Comparison of ENCODE assay signal across 10 cellular contexts in the genomic region with DNA sequence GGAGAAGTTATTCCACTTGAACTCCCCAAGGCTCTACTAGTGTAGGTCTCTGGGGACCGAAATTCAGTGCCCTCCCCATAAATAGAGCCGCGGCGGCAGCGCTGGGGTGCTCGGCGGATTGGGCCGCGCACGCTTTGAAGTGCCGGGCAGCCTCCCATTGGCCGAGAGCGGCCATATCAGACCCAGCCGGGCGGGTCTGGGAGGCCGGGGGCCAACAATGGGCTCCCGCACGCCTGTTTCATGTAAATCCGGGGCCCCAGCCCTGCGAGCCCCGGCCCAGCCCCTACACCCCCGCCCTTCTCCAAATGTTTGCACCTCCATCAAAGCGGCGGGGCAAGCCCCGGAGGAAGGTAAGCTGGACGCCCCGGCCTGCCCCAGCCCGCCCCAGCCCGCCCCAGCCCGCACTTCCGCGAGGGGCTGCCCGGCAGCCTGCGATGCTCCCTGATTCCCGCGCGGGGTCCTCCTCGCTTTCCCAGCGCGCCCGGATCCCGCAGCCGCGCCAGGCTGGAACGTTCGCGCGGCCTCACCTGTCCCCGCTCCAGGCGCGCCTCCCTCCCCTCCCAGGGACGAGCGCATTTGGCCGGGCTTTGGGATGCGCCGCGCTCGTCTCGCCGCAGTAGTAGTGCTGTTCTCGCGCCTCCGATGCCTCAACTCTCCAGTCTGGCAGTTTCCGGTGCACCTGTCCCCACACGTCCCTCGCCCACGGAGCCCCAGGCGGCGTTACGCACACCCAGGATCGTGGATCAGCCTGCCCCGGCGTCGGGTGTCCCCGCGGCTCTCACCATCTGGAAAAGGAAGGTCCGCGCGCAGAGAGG. TPM values are rescaled to one million over a fixed set of nuclear protein-coding genes. Genes with fewer than 3 reads are reported as not detected.
DNase-seq lines count a peak whose midpoint lies in the region; ATAC-seq and TF ChIP-seq lines count a peak whose summit lies in the region.
"Had no signal": no experiment of that assay in that cellular context is flagged by ENCODE, and none has a peak within 500 bp of the region (broad histone marks: within the 10 kb centered on the region; RNA-seq: fewer than 3 reads in every experiment).

A gene with protein sequence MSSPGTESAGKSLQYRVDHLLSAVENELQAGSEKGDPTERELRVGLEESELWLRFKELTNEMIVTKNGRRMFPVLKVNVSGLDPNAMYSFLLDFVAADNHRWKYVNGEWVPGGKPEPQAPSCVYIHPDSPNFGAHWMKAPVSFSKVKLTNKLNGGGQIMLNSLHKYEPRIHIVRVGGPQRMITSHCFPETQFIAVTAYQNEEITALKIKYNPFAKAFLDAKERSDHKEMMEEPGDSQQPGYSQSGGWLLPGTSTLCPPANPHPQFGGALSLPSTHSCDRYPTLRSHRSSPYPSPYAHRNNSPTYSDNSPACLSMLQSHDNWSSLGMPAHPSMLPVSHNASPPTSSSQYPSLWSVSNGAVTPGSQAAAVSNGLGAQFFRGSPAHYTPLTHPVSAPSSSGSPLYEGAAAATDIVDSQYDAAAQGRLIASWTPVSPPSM (minus strand): TSS at position 51 of the 815 bp plus-strand sequence. CDS start 260 bp downstream, outside the sequence.

- intact Hi-C loops in aorta (cut with DNase I) = no loop called here

- peaks cover 7% of the 10 kb centered on the region for H3K4me1 Mint-ChIP-seq in central memory CD8-positive, alpha-beta T cell
- peaks cover 6% of the 10 kb centered on the region for H3K4me1 Mint-ChIP-seq in neural crest cell

- H3K4me3 Mint-ChIP-seq in central memory CD8-positive, alpha-beta T cell = peak within 1 kb of the TSS; percentile 75
- H3K4me3 Mint-ChIP-seq in neural crest cell = peak within 1 kb of the TSS; percentile 89

- H3K4me2 ChIP-seq in GM23248 (ENCODE audit: unreplicated experiment) = no peak within 1 kb of the TSS

- H3K27me3 Mint-ChIP-seq in central memory CD8-positive, alpha-beta T cell = peaks cover 37% of the 10 kb centered on the region
- H3K27me3 Mint-ChIP-seq in neural crest cell (ENCODE audit: low read depth) = peaks cover 58% of the 10 kb centered on the region

- no peaks in the 10 kb centered on the region for H3K36me3 ChIP-seq in GM23248 (ENCODE audit: low read depth)
- no peaks in the 10 kb centered on the region for H3K36me3 ChIP-seq in aorta (ENCODE audit: control insufficient read depth in 1 of 2, insufficient read depth in 2 of 2, low read length in 1 of 2)

- no peak within 1 kb of the TSS for H3K27ac ChIP-seq in GM23248
- no peak within 1 kb of the TSS for H3K27ac ChIP-seq in aorta (ENCODE audit: low read depth in 1 of 2, low read length in 2 of 2)

- H3K27ac Mint-ChIP-seq in central memory CD8-positive, alpha-beta T cell (ENCODE audit: low read depth) = no peak within 1 kb of the TSS
- no peak within 1 kb of the TSS for H3K27ac Mint-ChIP-seq in neural crest cell (ENCODE audit: unreplicated experiment)

- H3K4me3 ChIP-seq in GM23248 (no peak within 1 kb of the TSS), aorta (ENCODE audit: low read length in 2 of 2) (no peak within 1 kb of the TSS)

- H2AFZ ChIP-seq in GM23248 = no peak within 1 kb of the TSS

- no peaks in the 10 kb centered on the region for H3F3A ChIP-seq in GM23248 (ENCODE audit: insufficient read depth)

- H3K36me3 Mint-ChIP-seq in central memory CD8-positive, alpha-beta T cell (ENCODE audit: insufficient read depth) = peaks cover 1% of the 10 kb centered on the region
- peaks cover 3% of the 10 kb centered on the region for H3K36me3 Mint-ChIP-seq in neural crest cell (ENCODE audit: low read depth)

- H3K27me3 ChIP-seq in GM23248 (replicated peaks; ENCODE audit: insufficient read depth) (peaks cover 73% of the 10 kb centered on the region), aorta (ENCODE audit: control insufficient read depth in 1 of 2, insufficient read depth in 2 of 2, low read length in 1 of 2) (no peaks in the 10 kb centered on the region)

- H3K9me3 Mint-ChIP-seq in central memory CD8-positive, alpha-beta T cell = no peaks in the 10 kb centered on the region
- H3K9me3 Mint-ChIP-seq in neural crest cell = no peaks in the 10 kb centered on the region

- H3K9ac ChIP-seq in GM23248 = no peak within 1 kb of the TSS

- 2 to 3% methylated on average over 47 to 61 of the region's 79 CpGs for WGBS in GM23248 (ENCODE audit: low coverage in 1 of 2, low lambda C conversion rate in 2 of 2, missing lambda C conversion rate in 2 of 2), 2 experiments
- WGBS in aorta, 2 donors = 1% methylated on average over 72 to 79 of the region's 79 CpGs

- DNase-seq in Daoy (ENCODE audit: low read depth) (peak; percentile 13), neural crest cell (ENCODE audit: low read depth, low spot score) (no peak), GM23248 (no peak), RKO (ENCODE audit: low spot score) (no peak), epidermal melanocyte (ENCODE audit: insufficient read length, low spot score) (no peak), aorta (no peak)
- DNase-seq in central memory CD8-positive, alpha-beta T cell (ENCODE audit: low spot score in 2 of 2) = no peak
- DNase-seq: NCI-H2107 had no signal

- no peak for TF ChIP-seq CTCF in neural crest cell (conservative IDR thresholded peaks at IDR 0.05)

- no peaks in the 10 kb centered on the region for H4K20me1 ChIP-seq in GM23248 (ENCODE audit: insufficient read depth)

- no peaks in the 10 kb centered on the region for H3K9me2 ChIP-seq in GM23248 (ENCODE audit: insufficient read depth)

- peak; percentile 58 for ATAC-seq in HG03460 (IDR thresholded peaks at IDR 0.05; ENCODE audit: unreplicated experiment)
- ATAC-seq in central memory CD8-positive, alpha-beta T cell (replicated peaks; ENCODE audit: extremely low read depth, poor library complexity, severe bottlenecking) = no peak
- no peak for ATAC-seq in aorta (ENCODE audit: low FRiP score)

- H3K4me1 ChIP-seq in GM23248 (ENCODE audit: insufficient read depth) (no peaks in the 10 kb centered on the region), aorta (ENCODE audit: control insufficient read depth in 1 of 2, insufficient read depth in 2 of 2, low read length in 2 of 2) (no peaks in the 10 kb centered on the region)

- H3K9me3 ChIP-seq in GM23248 (ENCODE audit: low read depth) (no peaks in the 10 kb centered on the region), aorta (ENCODE audit: control insufficient read depth, low read length) (no peaks in the 10 kb centered on the region)

- in situ Hi-C loops in GM23248 (cut with MboI) = no loop called here

- no peaks in the 10 kb centered on the region for H3K79me2 ChIP-seq in GM23248 (ENCODE audit: insufficient read depth)

RNA-seq across cellular contexts. Expression of the gene that starts here (rescaled TPM):
- 0.57 TPM in 1 of 2 replicates, not detected in the other for total RNA-seq in Daoy (2014; rRNA removed; shearing (Covaris generic))
- total RNA-seq in neural crest cell (not detected in 2 replicates), aorta (not detected)
- not detected in 2 replicates for total RNA-seq in GM23248 (2014; rRNA removed; shearing (Covaris generic))
- polyA plus RNA-seq in GM23248 (2016; fragmentation: Nextera tagmentation; extraction: Ambion mirVana) (not detected in 2 replicates), aorta (not detected)
- total RNA-seq: mesenteric fat pad had no signal

Comparison
In these comparisons a context has a peak if more than half of its experiments do, and no peak if none do; other contexts are left out.
1. Peak in DNase-seq in Daoy; RNA of the gene not detected or under 1 TPM.